ENCODE assay signal across 1 cellular context in the genomic region with DNA sequence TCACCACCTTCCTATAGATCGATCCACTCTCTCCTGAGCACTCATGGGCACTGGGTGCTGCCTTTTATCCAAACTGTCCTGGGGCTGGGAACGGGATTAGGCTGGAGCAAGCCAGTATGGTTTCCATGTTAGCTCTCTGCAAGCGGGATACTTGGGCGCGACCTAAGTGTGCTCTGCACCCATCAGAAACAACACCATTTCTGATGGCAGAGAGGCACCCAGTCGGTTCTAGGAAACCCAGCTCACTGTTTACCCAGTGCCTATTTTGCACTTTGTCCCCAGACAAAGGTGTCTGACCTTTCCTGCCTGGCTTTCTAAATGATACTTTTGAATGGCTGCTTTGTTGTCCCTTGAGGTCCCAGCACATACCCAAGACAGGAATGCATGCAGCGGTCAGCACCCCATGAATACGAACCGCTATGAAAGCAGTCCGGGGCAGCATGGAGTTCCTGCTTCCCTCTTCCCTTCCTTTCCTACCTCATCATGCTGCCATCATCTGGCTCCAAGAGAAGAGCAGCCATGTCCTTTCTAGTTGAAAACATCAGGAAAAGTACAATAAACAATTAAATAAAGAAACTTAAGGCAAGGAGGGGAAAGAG.
TF ChIP-seq lines count a peak whose summit lies in the region.

No MANE protein-coding gene starts in this region.

TF ChIP-seq in liver, 16 proteins besides CTCF, POLR2A, EP300 and RAD21 (continued from another document):
- TF ChIP-seq, protein P1, sequence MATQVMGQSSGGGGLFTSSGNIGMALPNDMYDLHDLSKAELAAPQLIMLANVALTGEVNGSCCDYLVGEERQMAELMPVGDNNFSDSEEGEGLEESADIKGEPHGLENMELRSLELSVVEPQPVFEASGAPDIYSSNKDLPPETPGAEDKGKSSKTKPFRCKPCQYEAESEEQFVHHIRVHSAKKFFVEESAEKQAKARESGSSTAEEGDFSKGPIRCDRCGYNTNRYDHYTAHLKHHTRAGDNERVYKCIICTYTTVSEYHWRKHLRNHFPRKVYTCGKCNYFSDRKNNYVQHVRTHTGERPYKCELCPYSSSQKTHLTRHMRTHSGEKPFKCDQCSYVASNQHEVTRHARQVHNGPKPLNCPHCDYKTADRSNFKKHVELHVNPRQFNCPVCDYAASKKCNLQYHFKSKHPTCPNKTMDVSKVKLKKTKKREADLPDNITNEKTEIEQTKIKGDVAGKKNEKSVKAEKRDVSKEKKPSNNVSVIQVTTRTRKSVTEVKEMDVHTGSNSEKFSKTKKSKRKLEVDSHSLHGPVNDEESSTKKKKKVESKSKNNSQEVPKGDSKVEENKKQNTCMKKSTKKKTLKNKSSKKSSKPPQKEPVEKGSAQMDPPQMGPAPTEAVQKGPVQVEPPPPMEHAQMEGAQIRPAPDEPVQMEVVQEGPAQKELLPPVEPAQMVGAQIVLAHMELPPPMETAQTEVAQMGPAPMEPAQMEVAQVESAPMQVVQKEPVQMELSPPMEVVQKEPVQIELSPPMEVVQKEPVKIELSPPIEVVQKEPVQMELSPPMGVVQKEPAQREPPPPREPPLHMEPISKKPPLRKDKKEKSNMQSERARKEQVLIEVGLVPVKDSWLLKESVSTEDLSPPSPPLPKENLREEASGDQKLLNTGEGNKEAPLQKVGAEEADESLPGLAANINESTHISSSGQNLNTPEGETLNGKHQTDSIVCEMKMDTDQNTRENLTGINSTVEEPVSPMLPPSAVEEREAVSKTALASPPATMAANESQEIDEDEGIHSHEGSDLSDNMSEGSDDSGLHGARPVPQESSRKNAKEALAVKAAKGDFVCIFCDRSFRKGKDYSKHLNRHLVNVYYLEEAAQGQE (IDR thresholded peaks at IDR 0.05), result peak; percentile 79
- peak; percentile 90 for TF ChIP-seq NR2F2 (IDR thresholded peaks at IDR 0.05)
- peak; percentile 85 to 92 for TF ChIP-seq RXRA (IDR thresholded peaks at IDR 0.05)
- TF ChIP-seq, protein P2, sequence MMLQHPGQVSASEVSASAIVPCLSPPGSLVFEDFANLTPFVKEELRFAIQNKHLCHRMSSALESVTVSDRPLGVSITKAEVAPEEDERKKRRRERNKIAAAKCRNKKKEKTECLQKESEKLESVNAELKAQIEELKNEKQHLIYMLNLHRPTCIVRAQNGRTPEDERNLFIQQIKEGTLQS (IDR thresholded peaks at IDR 0.05), result no peak
TF ChIP-seq in liver: peak in this region for 13.
